ENCODE assay signal across 29 cellular contexts in the genomic region with DNA sequence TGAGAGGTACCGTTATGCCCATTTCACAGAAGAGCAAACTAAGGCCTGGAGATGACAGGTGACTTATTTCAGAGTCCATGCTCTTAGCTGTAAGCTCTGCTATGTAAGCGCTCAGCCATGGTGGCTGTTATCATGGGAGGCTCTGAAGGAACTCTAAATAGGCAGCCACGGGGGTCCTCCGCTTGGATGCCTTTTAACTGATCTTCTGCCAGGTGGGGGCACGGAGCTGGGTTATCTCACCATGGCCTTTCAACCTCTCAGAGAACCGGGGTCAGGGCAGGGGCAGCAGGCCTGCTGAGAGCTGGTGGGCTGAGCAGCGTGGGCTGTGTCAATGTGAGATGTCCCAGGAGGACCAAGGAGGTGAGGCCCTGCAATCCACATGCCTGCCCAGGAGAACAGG. TPM values are rescaled to one million over a fixed set of nuclear protein-coding genes. Genes with fewer than 3 reads are reported as not detected.
A peak's percentile ranks its signal among the peaks of the same experiment; 100 is the strongest.
DNase-seq lines count a peak whose midpoint lies in the region; ATAC-seq, FAIRE-seq and TF ChIP-seq lines count a peak whose summit lies in the region.
"Had no signal": no experiment of that assay in that cellular context is flagged by ENCODE, and none has a peak within 500 bp of the region (broad histone marks: within the 10 kb centered on the region; RNA-seq: fewer than 3 reads in every experiment).

No MANE protein-coding gene starts in this region.

- H3K4ac ChIP-seq in mesendoderm (ENCODE audit: low read depth, low read length) = no peak overlapping the region

- H3K4me3 Mint-ChIP-seq in endodermal cell (no peak overlapping the region), HFFc6 (no peak overlapping the region), T-helper 17 cell (no peak overlapping the region)
- no peak overlapping the region for H3K4me3 Mint-ChIP-seq in stimulated activated memory B cell treated with anti-CD40 and anti-IgM and Interleukin-4, amounts not matched to agents 10 μg/mL and 1 μg/mL and 100 μg/mL, for 72 hours
- H3K4me3 Mint-ChIP-seq: CD14-positive monocyte; CD4-positive, alpha-beta memory T cell; CD4-positive, CD25-positive, alpha-beta regulatory T cell; CD8-positive, alpha-beta memory T cell had no signal

- in situ Hi-C loops in K562 (cut with MboI) = loop anchor here (10.0 kb wide), 1 partner anchor 499 kb away; no protein-coding TSS in a partner anchor

- no peak overlapping the region for H2BK120ac ChIP-seq in mesendoderm (ENCODE audit: low read depth, low read length)

- DNase-seq in K562 (ENCODE audit: extremely low read depth in 1 of 4, low spot score in 3 of 4) (no peak), endodermal cell (peak; percentile 76), mesendoderm (peak; percentile 68), middle frontal gyrus (ENCODE audit: extremely low spot score, low spot score) (no peak), islet precursor cell (no peak), HFFc6 (no peak), T-helper 17 cell (no peak)
- DNase-seq: 8988T; ACHN; BE2C; C1 segment of cervical spinal cord; CD4-positive, alpha-beta memory T cell; CD4-positive, CD25-positive, alpha-beta regulatory T cell; CD8-positive, alpha-beta memory T cell; COR-L47; DMS 273 treated with DMSO at 0.1 percent for 48 hours; DMS153; DMS53; DMS79; DND-41; EL; GDM1 had no signal

- no peak overlapping the region for H3K23ac ChIP-seq in mesendoderm (ENCODE audit: low read length)

- H3K4me2 ChIP-seq in K562 (ENCODE audit: insufficient read depth, low read length) (no peak overlapping the region), mesendoderm (ENCODE audit: low read length) (no peak overlapping the region)
- H3K4me2 ChIP-seq: BLaER1 had no signal

- H3K56ac ChIP-seq in mesendoderm (ENCODE audit: low read length) = no peak overlapping the region

- no peak overlapping the region for H4K8ac ChIP-seq in mesendoderm (ENCODE audit: low read depth, low read length)

- H3K27me3 ChIP-seq in K562 (ENCODE audit: control insufficient read depth in 2 of 2, insufficient read depth in 2 of 2, low read length in 2 of 2) (peaks cover 0 to 8% of the 10 kb centered on the region in 2 experiments; a peak in 2 of 5 replicates), endodermal cell (ENCODE audit: control insufficient read depth, insufficient read depth, low read length, poor library complexity, severe bottlenecking) (peaks cover 6% of the 10 kb centered on the region), mesendoderm (ENCODE audit: insufficient read depth, low read length, poor library complexity) (no peaks in the 10 kb centered on the region)
- H3K27me3 ChIP-seq: BLaER1 had no signal

- no peaks in the 10 kb centered on the region for H4K20me1 ChIP-seq in K562 (replicated peaks; ENCODE audit: control insufficient read depth, insufficient read depth, low read length)
- H4K20me1 ChIP-seq: BLaER1 had no signal

- no peak for TF ChIP-seq RAD21 in K562 (CRISPR knock-in tag; conservative IDR thresholded peaks at IDR 0.05 in 1 of 2, IDR thresholded peaks at IDR 0.05 in 1 of 2)

- no peak for FAIRE-seq in K562 (lab: Jason Lieb, UNC)
- FAIRE-seq: A204.1, GM12878, GM12892, GM18507 had no signal

- intact Hi-C loops in K562 (cut with micrococcal nuclease) = no loop called here

- no peak for TF ChIP-seq CTCF in K562 (IDR thresholded peaks at IDR 0.05 in 2 of 3, conservative IDR thresholded peaks at IDR 0.05 in 1 of 3; ENCODE audit: insufficient read depth in 2 of 3, low read depth in 1 of 3, low read length in 3 of 3)
- no peak for TF ChIP-seq CTCF in endodermal cell (conservative IDR thresholded peaks at IDR 0.05)
- TF ChIP-seq CTCF in HFFc6 (IDR thresholded peaks at IDR 0.05) = no peak

- POLR2A ChIA-PET in K562 (lab: Yijun Ruan, JAX) = interaction anchor here (1.1 kb wide), 1 partner anchor 20 kb away, joined by 3 read pairs; no protein-coding TSS in a partner anchor

- TF ChIP-seq POLR2A in K562 (conservative IDR thresholded peaks at IDR 0.05) = no peak

- no peak overlapping the region for H2BK15ac ChIP-seq in mesendoderm (replicated peaks; ENCODE audit: low read depth)

- H3K27me3 Mint-ChIP-seq in endodermal cell (ENCODE audit: insufficient read depth) = peaks cover 34% of the 10 kb centered on the region
- peaks cover 27% of the 10 kb centered on the region for H3K27me3 Mint-ChIP-seq in stimulated activated memory B cell treated with anti-CD40 and anti-IgM and Interleukin-4, amounts not matched to agents 10 μg/mL and 1 μg/mL and 100 μg/mL, for 72 hours
- H3K27me3 Mint-ChIP-seq in HFFc6 (ENCODE audit: insufficient read depth) = peaks cover 26% of the 10 kb centered on the region
- H3K27me3 Mint-ChIP-seq in T-helper 17 cell = peaks cover 40% of the 10 kb centered on the region

- H3K4me3 ChIP-seq in K562 = no peak overlapping the region
- H3K4me3 ChIP-seq in endodermal cell (ENCODE audit: low read length) = no peak overlapping the region
- no peak overlapping the region for H3K4me3 ChIP-seq in mesendoderm (ENCODE audit: low read length)
- H3K4me3 ChIP-seq: BLaER1, GM12878 had no signal

- H3K9me1 ChIP-seq in K562 (ENCODE audit: control insufficient read depth, insufficient read depth, low read length) = no peaks in the 10 kb centered on the region

- H3K9me3 Mint-ChIP-seq in endodermal cell = peaks cover 5% of the 10 kb centered on the region
- peaks cover 3% of the 10 kb centered on the region for H3K9me3 Mint-ChIP-seq in stimulated activated memory B cell treated with anti-CD40 and anti-IgM and Interleukin-4, amounts not matched to agents 10 μg/mL and 1 μg/mL and 100 μg/mL, for 72 hours
- no peaks in the 10 kb centered on the region for H3K9me3 Mint-ChIP-seq in HFFc6
- H3K9me3 Mint-ChIP-seq: CD4-positive, alpha-beta memory T cell; CD8-positive, alpha-beta memory T cell had no signal

- H3K36me3 ChIP-seq in K562 (ENCODE audit: control insufficient read depth, insufficient read depth, low read length) (no peaks in the 10 kb centered on the region), endodermal cell (ENCODE audit: control insufficient read depth, insufficient read depth, low read length) (no peaks in the 10 kb centered on the region), mesendoderm (ENCODE audit: control insufficient read depth, insufficient read depth, low read length) (no peaks in the 10 kb centered on the region)
- H3K36me3 ChIP-seq: BE2C, BLaER1 had no signal

- BruUV-seq in K562 (replicated peaks; lab: Mats Ljungman, UMichigan) = no TSS peak

- CTCF ChIA-PET in K562 (lab: Yijun Ruan, JAX; ENCODE audit: low intra/inter-chr PET ratio) = interaction anchor here (0.6 kb wide), 1 partner anchor 493 kb away, joined by 3 read pairs; no protein-coding TSS in a partner anchor

- H3K4me1 ChIP-seq in K562 (replicated peaks in 1 of 2; ENCODE audit: control insufficient read depth in 2 of 2, insufficient read depth in 2 of 2, low read length in 2 of 2) = no peaks in the 10 kb centered on the region
- H3K4me1 ChIP-seq in endodermal cell (ENCODE audit: control insufficient read depth, insufficient read depth, low read length) = peaks cover 6% of the 10 kb centered on the region
- no peaks in the 10 kb centered on the region for H3K4me1 ChIP-seq in mesendoderm (ENCODE audit: control insufficient read depth, low read depth, low read length)
- H3K4me1 ChIP-seq: BE2C had no signal

- no peak overlapping the region for H2AFZ ChIP-seq in K562 (ENCODE audit: low read depth, low read length)

- H3K27ac ChIP-seq in K562 (ENCODE audit: extremely low read depth, low read depth, low read length) (no peak overlapping the region), endodermal cell (ENCODE audit: low read depth, low read length) (no peak overlapping the region), mesendoderm (ENCODE audit: low read depth, low read length) (no peak overlapping the region)
- H3K27ac ChIP-seq: BLaER1 had no signal

- no peak overlapping the region for H3K27ac Mint-ChIP-seq in endodermal cell
- no peak overlapping the region for H3K27ac Mint-ChIP-seq in stimulated activated memory B cell treated with anti-CD40 and anti-IgM and Interleukin-4, amounts not matched to agents 10 μg/mL and 1 μg/mL and 100 μg/mL, for 72 hours
- no peak overlapping the region for H3K27ac Mint-ChIP-seq in HFFc6
- H3K27ac Mint-ChIP-seq in T-helper 17 cell = no peak overlapping the region
- H3K27ac Mint-ChIP-seq: CD14-positive monocyte; CD4-positive, alpha-beta memory T cell; CD4-positive, CD25-positive, alpha-beta regulatory T cell had no signal

- no peak overlapping the region for H3K18ac ChIP-seq in mesendoderm (ENCODE audit: low read length)

- H4K5ac ChIP-seq in mesendoderm (ENCODE audit: low read length) = no peak overlapping the region

- ATAC-seq in K562 = no peak
- peak; percentile 15 for ATAC-seq in stimulated activated memory B cell treated with anti-CD40 and anti-IgM and Interleukin-4, amounts not matched to agents 10 μg/mL and 1 μg/mL and 100 μg/mL, for 72 hours
- ATAC-seq in T-helper 17 cell = no peak
- ATAC-seq: GM12878 had no signal

- no peak for TF ChIP-seq EP300 in K562 (IDR thresholded peaks at IDR 0.05; ENCODE audit: low read length)

- H2BK5ac ChIP-seq in mesendoderm (ENCODE audit: low read length) = no peak overlapping the region

- no peaks in the 10 kb centered on the region for H3K79me1 ChIP-seq in mesendoderm (ENCODE audit: low read length)

- WGBS in K562 (ENCODE audit: insufficient coverage, low coverage, missing lambda C conversion rate) = 1% methylated on average over 7 of the region's 7 CpGs
- WGBS in endodermal cell (ENCODE audit: insufficient coverage in 1 of 2, insufficient read length in 1 of 2), 2 experiments = 62 to 63% methylated on average over 2 to 7 of the region's 7 CpGs
- no CpG with 5 or more reads among the region's 7 CpGs for WGBS in mesendoderm (ENCODE audit: extremely low coverage, insufficient coverage, low lambda C conversion rate)

- H3K79me2 ChIP-seq in K562 (ENCODE audit: control insufficient read depth, insufficient read depth, low read length) (no peaks in the 10 kb centered on the region), mesendoderm (ENCODE audit: control insufficient read depth, insufficient read depth, low read length) (no peaks in the 10 kb centered on the region)

- H2AK5ac ChIP-seq in mesendoderm (ENCODE audit: low read length) = no peak overlapping the region

- H3K9me3 ChIP-seq in K562 (replicated peaks; ENCODE audit: control insufficient read depth, insufficient read depth, low read depth, low read length) (no peaks in the 10 kb centered on the region), endodermal cell (ENCODE audit: control insufficient read depth, low read length) (no peaks in the 10 kb centered on the region), T-helper 17 cell (ENCODE audit: control insufficient read depth, low read length, poor library complexity, severe bottlenecking) (no peaks in the 10 kb centered on the region)
- H3K9me3 ChIP-seq: BE2C, BLaER1 had no signal

- H3K4me1 Mint-ChIP-seq in endodermal cell (peaks cover 9% of the 10 kb centered on the region), HFFc6 (ENCODE audit: low read depth) (peaks cover 24% of the 10 kb centered on the region), T-helper 17 cell (peaks cover 2% of the 10 kb centered on the region)
- H3K4me1 Mint-ChIP-seq in stimulated activated memory B cell treated with anti-CD40 and anti-IgM and Interleukin-4, amounts not matched to agents 10 μg/mL and 1 μg/mL and 100 μg/mL, for 72 hours = no peaks in the 10 kb centered on the region
- H3K4me1 Mint-ChIP-seq: CD14-positive monocyte; CD4-positive, alpha-beta memory T cell; CD4-positive, CD25-positive, alpha-beta regulatory T cell; CD8-positive, alpha-beta memory T cell had no signal

- H3K36me3 Mint-ChIP-seq in endodermal cell (ENCODE audit: low read depth) = no peaks in the 10 kb centered on the region
- H3K36me3 Mint-ChIP-seq in stimulated activated memory B cell treated with anti-CD40 and anti-IgM and Interleukin-4, amounts not matched to agents 10 μg/mL and 1 μg/mL and 100 μg/mL, for 72 hours = no peaks in the 10 kb centered on the region
- H3K36me3 Mint-ChIP-seq in HFFc6 (ENCODE audit: low read depth) = no peaks in the 10 kb centered on the region
- no peaks in the 10 kb centered on the region for H3K36me3 Mint-ChIP-seq in T-helper 17 cell (ENCODE audit: low read depth)
- H3K36me3 Mint-ChIP-seq: CD14-positive monocyte; CD4-positive, alpha-beta memory T cell; CD4-positive, CD25-positive, alpha-beta regulatory T cell; CD8-positive, alpha-beta memory T cell had no signal

- H3K9ac ChIP-seq in K562 (ENCODE audit: insufficient read depth in 1 of 2, low read depth in 2 of 2, low read length in 2 of 2) (no peak overlapping the region), endodermal cell (ENCODE audit: extremely low read depth, low read length, poor library complexity, severe bottlenecking) (no peak overlapping the region), mesendoderm (ENCODE audit: low read length) (no peak overlapping the region)
- H3K9ac ChIP-seq: BLaER1 had no signal

RNA-seq across cellular contexts. Expression of a gene that starts 49.7 kb away (rescaled TPM):
- total RNA-seq in K562 (2011; cell fraction: chromatin; rRNA removed; ENCODE audit: low replicate concordance) = 62.4 and 97.5 TPM in 2 replicates
- total RNA-seq in K562 (2011; cell fraction: nucleolus; rRNA removed) = 44.2 and 51.4 TPM in 2 replicates
- 50.4 and 55.4 TPM in 2 replicates for total RNA-seq in K562 (2011; cell fraction: nucleoplasm; rRNA removed)
- total RNA-seq in K562 (2014; rRNA removed) (50.4 and 51.0 TPM in 2 replicates), K562 (2014; rRNA removed; fragmentation: Illumina TruSeq; extraction: Trizol) (30.9 and 34.5 TPM in 2 replicates), K562 (2015; rRNA removed; fragmentation: Illumina TruSeq; extraction: Trizol) (42.1 and 45.2 TPM in 2 replicates), K562 (2021) (51.5 and 58.4 TPM in 2 replicates), endodermal cell (10 to 100 TPM; 38.6 to 43.1 TPM), T-helper 17 cell (10 to 100 TPM; 52.9 to 63.0 TPM)
- polyA plus RNA-seq in K562 (2011; rRNA removed) (22.4 and 22.6 TPM in 2 replicates), K562 (2014; fragmentation: Illumina TruSeq; extraction: Trizol) (37.9 TPM in 2 replicates), K562 (2014; fragmentation: Nextera tagmentation; extraction: Ambion mirVana) (10 to 100 TPM; 16.0 to 19.5 TPM), K562 (2014; rRNA removed) (49.7 and 53.4 TPM in 2 replicates)
- polyA plus RNA-seq in K562 (2011; cell fraction: cytosol; rRNA removed) = 16.8 and 23.2 TPM in 2 replicates
- 63.1 and 103 TPM in 2 replicates for polyA plus RNA-seq in K562 (2011; cell fraction: nucleus; rRNA removed)
- polyA plus RNA-seq in K562 (2012) = 23.4 and 32.8 TPM in 2 replicates
- 26.9 and 34.1 TPM in 2 replicates for polyA minus RNA-seq in K562 (2011; rRNA and poly(A)+ RNA removed)
- polyA minus RNA-seq in K562 (2011; cell fraction: cytosol; rRNA and poly(A)+ RNA removed) = 21.8 and 27.6 TPM in 2 replicates
- polyA minus RNA-seq in K562 (2011; cell fraction: nucleus; rRNA and poly(A)+ RNA removed) = 41.9 and 53.0 TPM in 2 replicates
- polyA plus RNA-seq in endodermal cell (2013, experiment 1 of 2) = 21.8 TPM
- polyA plus RNA-seq in endodermal cell (2013, experiment 2 of 2) = 19.9 TPM
- polyA plus RNA-seq in mesendoderm (2013, experiment 1 of 2) = 39.6 TPM
- 40.6 TPM for polyA plus RNA-seq in mesendoderm (2013, experiment 2 of 2)
- 10 to 100 TPM; 27.8 to 34.8 (median 29.8) TPM for total RNA-seq in HFFc6 (2021; fragmentation: NEBNext Ultra II Directional; extraction: Animal tissue kit (Norgen Biotek cat#: 25700))

Comparison
In these comparisons a context has a peak if more than half of its experiments do, and no peak if none do; other contexts are left out.
1. DNase-seq: peak in endodermal cell (single experiment) and mesendoderm (single experiment); none in K562 (0 of 4), middle frontal gyrus (single experiment), islet precursor cell (single experiment), HFFc6 (single experiment) and T-helper 17 cell (0 of 3).